ENCODE assay signal across 15 cellular contexts in genomic region chr13:108346376-108346775, GRCh38.
DNase-seq lines count a peak whose midpoint lies in the region; ATAC-seq and TF ChIP-seq lines count a peak whose summit lies in the region.
"Had no signal": no experiment of that assay in that cellular context is flagged by ENCODE, and none has a peak within 500 bp of the region (broad histone marks: within the 10 kb centered on the region; RNA-seq: fewer than 3 reads in every experiment).

No MANE protein-coding gene starts in this region.

- H4K5ac ChIP-seq in H9 (ENCODE audit: insufficient read length, low read depth, low read length), result no peak overlapping the region

- no peaks in the 10 kb centered on the region for H3K9me3 Mint-ChIP-seq in activated CD4-positive, alpha-beta T cell treated with anti-CD3 and anti-CD28 coated beads for 36 hours (ENCODE audit: low read depth)
- no peaks in the 10 kb centered on the region for H3K9me3 Mint-ChIP-seq in activated CD4-positive, alpha-beta T cell treated with anti-CD3 and anti-CD28 coated beads, Interleukin-2, amount 10 ng/mL, durations not matched to agents 7 days and 5 days
- no peaks in the 10 kb centered on the region for H3K9me3 Mint-ChIP-seq in H9
- H3K9me3 Mint-ChIP-seq: CD8-positive, alpha-beta T cell had no signal

- no peaks in the 10 kb centered on the region for H3K79me2 ChIP-seq in H9 (ENCODE audit: insufficient read depth, low read length)
- H3K79me2 ChIP-seq in hepatocyte, result no peaks in the 10 kb centered on the region

- H3K9me3 ChIP-seq in H9 (ENCODE audit: control insufficient read depth, low read depth, low read length) (no peaks in the 10 kb centered on the region), hepatocyte (ENCODE audit: low read depth) (no peaks in the 10 kb centered on the region)
- H3K9me3 ChIP-seq: SJSA1, upper lobe of right lung had no signal

- H3K14ac ChIP-seq in H9 (ENCODE audit: insufficient read depth, low read length), result no peak overlapping the region

- no peak overlapping the region for H3T11ph ChIP-seq in H9 (ENCODE audit: low read length)

- no peaks in the 10 kb centered on the region for H3K36me3 ChIP-seq in hepatocyte (replicated peaks; ENCODE audit: insufficient read depth, low read depth)
- H3K36me3 ChIP-seq: brain microvascular endothelial cell, SJSA1, upper lobe of right lung had no signal

- no peak overlapping the region for H2BK20ac ChIP-seq in H9 (ENCODE audit: low read depth, low read length, poor library complexity, severe bottlenecking)

- H3K23ac ChIP-seq in H9 (ENCODE audit: insufficient read length, low read depth, low read length), result no peak overlapping the region

- no peak overlapping the region for H3K56ac ChIP-seq in H9 (ENCODE audit: insufficient read length, low read depth, low read length)

- no peak overlapping the region for H4K8ac ChIP-seq in H9 (replicated peaks; ENCODE audit: insufficient read length, low read depth, low read length)

- H3K27ac Mint-ChIP-seq in activated CD4-positive, alpha-beta T cell treated with anti-CD3 and anti-CD28 coated beads for 36 hours, result no peak overlapping the region
- H3K27ac Mint-ChIP-seq in activated CD4-positive, alpha-beta T cell treated with anti-CD3 and anti-CD28 coated beads, Interleukin-2, amount 10 ng/mL, durations not matched to agents 7 days and 5 days, result no peak overlapping the region
- no peak overlapping the region for H3K27ac Mint-ChIP-seq in H9
- H3K27ac Mint-ChIP-seq: CD8-positive, alpha-beta T cell had no signal

- no peak overlapping the region for H2BK5ac ChIP-seq in H9 (ENCODE audit: insufficient read length, low read length)

- TF ChIP-seq CTCF in H9 (conservative IDR thresholded peaks at IDR 0.05) (no peak), hepatocyte (IDR thresholded peaks at IDR 0.05; ENCODE audit: poor library complexity) (no peak), omental fat pad (IDR thresholded peaks at IDR 0.05) (no peak)

- H3K27me3 ChIP-seq in H9 (ENCODE audit: insufficient read depth, low read length) (no peaks in the 10 kb centered on the region), hepatocyte (no peaks in the 10 kb centered on the region)
- H3K27me3 ChIP-seq: brain microvascular endothelial cell, upper lobe of right lung had no signal

- H3K4ac ChIP-seq in H9 (ENCODE audit: low read depth, low read length), result no peak overlapping the region

- H4K20me1 ChIP-seq in H9 (ENCODE audit: control insufficient read depth, insufficient read depth, insufficient read length) (no peaks in the 10 kb centered on the region), hepatocyte (ENCODE audit: insufficient read depth, poor library complexity, severe bottlenecking) (no peaks in the 10 kb centered on the region)

- no peaks in the 10 kb centered on the region for H3K27me3 Mint-ChIP-seq in activated CD4-positive, alpha-beta T cell treated with anti-CD3 and anti-CD28 coated beads for 36 hours
- H3K27me3 Mint-ChIP-seq in activated CD4-positive, alpha-beta T cell treated with anti-CD3 and anti-CD28 coated beads, Interleukin-2, amount 10 ng/mL, durations not matched to agents 7 days and 5 days, result no peaks in the 10 kb centered on the region
- peaks cover 2% of the 10 kb centered on the region; the same call in 1 of the 2 replicates for H3K27me3 Mint-ChIP-seq in H9 (ENCODE audit: low read depth)

- H2BK120ac ChIP-seq in H9 (ENCODE audit: low read depth, low read length, poor library complexity, severe bottlenecking), result no peak overlapping the region

- no peaks in the 10 kb centered on the region for H3K36me3 Mint-ChIP-seq in activated CD4-positive, alpha-beta T cell treated with anti-CD3 and anti-CD28 coated beads for 36 hours (ENCODE audit: low read depth)
- H3K36me3 Mint-ChIP-seq in activated CD4-positive, alpha-beta T cell treated with anti-CD3 and anti-CD28 coated beads, Interleukin-2, amount 10 ng/mL, durations not matched to agents 7 days and 5 days (ENCODE audit: low read depth), result no peaks in the 10 kb centered on the region
- no peaks in the 10 kb centered on the region for H3K36me3 Mint-ChIP-seq in H9 (ENCODE audit: insufficient read depth in 1 of 3, low read depth in 3 of 3)
- H3K36me3 Mint-ChIP-seq: CD8-positive, alpha-beta T cell had no signal

- CTCF ChIA-PET in activated CD4-positive, alpha-beta T cell treated with anti-CD3 and anti-CD28 coated beads for 36 hours (lab: Charles Lee), result no interaction called here
- CTCF ChIA-PET in activated CD4-positive, alpha-beta T cell treated with anti-CD3 and anti-CD28 coated beads, Interleukin-2, amount 10 ng/mL, durations not matched to agents 7 days and 5 days (lab: Charles Lee), result no interaction called here

- ATAC-seq in activated CD4-positive, alpha-beta T cell treated with anti-CD3 and anti-CD28 coated beads for 36 hours, result peak; percentile 44
- no peak for ATAC-seq in GM18907 (IDR thresholded peaks at IDR 0.05; ENCODE audit: unreplicated experiment)
- ATAC-seq in omental fat pad (ENCODE audit: low FRiP score), result no peak
- ATAC-seq: CD8-positive, alpha-beta T cell; stimulated activated naive CD8-positive, alpha-beta T cell treated with anti-CD3 and anti-CD28 coated beads, Interleukin-15, Interleukin-2, amounts not matched to agents 100 U/mL and 50 U/mL, for 24 hours; upper lobe of right lung had no signal

- no peaks in the 10 kb centered on the region for H3K79me1 ChIP-seq in H9 (ENCODE audit: insufficient read depth, low read depth, low read length, poor library complexity, severe bottlenecking)

- H3K4me2 ChIP-seq in H9 (ENCODE audit: insufficient read depth, insufficient read length, low read length) (no peak overlapping the region), hepatocyte (no peak overlapping the region)

- H2AK5ac ChIP-seq in H9 (ENCODE audit: insufficient read length, low read length), result no peak overlapping the region

- H3K4me3 ChIP-seq in hepatocyte, result no peak overlapping the region
- H3K4me3 ChIP-seq: SJSA1, upper lobe of right lung had no signal

- WGBS in H9 (ENCODE audit: extremely low coverage, insufficient read length, low lambda C conversion rate), result no CpG with 5 or more reads among the region's 8 CpGs
- 53% methylated on average over 8 of the region's 8 CpGs for WGBS in hepatocyte (ENCODE audit: low lambda C conversion rate, missing lambda C conversion rate)

- H3K9ac ChIP-seq in H9 (ENCODE audit: extremely low read depth, insufficient read length, low read length), result no peak overlapping the region

- peaks cover 13% of the 10 kb centered on the region for H3K4me1 Mint-ChIP-seq in activated CD4-positive, alpha-beta T cell treated with anti-CD3 and anti-CD28 coated beads for 36 hours
- H3K4me1 Mint-ChIP-seq in activated CD4-positive, alpha-beta T cell treated with anti-CD3 and anti-CD28 coated beads, Interleukin-2, amount 10 ng/mL, durations not matched to agents 7 days and 5 days, result peaks cover 19% of the 10 kb centered on the region
- H3K4me1 Mint-ChIP-seq in H9, result peaks cover 7% of the 10 kb centered on the region in 2 experiments; a peak in 3 of 4 replicates

- no peaks in the 10 kb centered on the region for H3K9me2 ChIP-seq in hepatocyte (replicated peaks; ENCODE audit: insufficient read depth)

- no peak overlapping the region for H2BK15ac ChIP-seq in H9 (ENCODE audit: low read depth, low read length)

- H3K4me1 ChIP-seq in H9 (ENCODE audit: insufficient read depth, low read length) (no peaks in the 10 kb centered on the region), hepatocyte (ENCODE audit: insufficient read depth) (no peaks in the 10 kb centered on the region)
- H3K4me1 ChIP-seq: SJSA1, upper lobe of right lung had no signal

- H3K4me3 Mint-ChIP-seq in activated CD4-positive, alpha-beta T cell treated with anti-CD3 and anti-CD28 coated beads for 36 hours, result no peak overlapping the region
- H3K4me3 Mint-ChIP-seq in activated CD4-positive, alpha-beta T cell treated with anti-CD3 and anti-CD28 coated beads, Interleukin-2, amount 10 ng/mL, durations not matched to agents 7 days and 5 days, result no peak overlapping the region
- H3K4me3 Mint-ChIP-seq in H9, result no peak overlapping the region
- H3K4me3 Mint-ChIP-seq: CD8-positive, alpha-beta T cell had no signal

- H3K23me2 ChIP-seq in H9 (ENCODE audit: insufficient read length, low read depth, low read length, poor library complexity, severe bottlenecking), result no peaks in the 10 kb centered on the region

- H4K91ac ChIP-seq in H9 (ENCODE audit: insufficient read length, low read depth, low read length), result no peak overlapping the region

- H2BK12ac ChIP-seq in H9 (ENCODE audit: insufficient read length, low read depth, low read length), result no peak overlapping the region

- peak; percentile 27 for DNase-seq in activated CD4-positive, alpha-beta T cell treated with anti-CD3 and anti-CD28 coated beads for 36 hours
- DNase-seq in activated CD4-positive, alpha-beta T cell treated with anti-CD3 and anti-CD28 coated beads, Interleukin-2, amount 10 ng/mL, durations not matched to agents 7 days and 5 days, result no peak
- DNase-seq in H9 (peak; percentile 31), hepatocyte (ENCODE audit: low spot score) (peak; percentile 44), kidney tubule cell (ENCODE audit: low spot score) (no peak), omental fat pad (ENCODE audit: low spot score) (no peak)
- DNase-seq in activated T-cell treated with anti-CD3 and anti-CD28 coated beads, Interleukin-2, amount 50 U/mL, for 1 hour, result peak; percentile 23
- DNase-seq: brain microvascular endothelial cell; Kasumi-1; OCI-M1; stimulated activated naive CD8-positive, alpha-beta T cell treated with anti-CD3 and anti-CD28 coated beads, Interleukin-15, Interleukin-2, amounts not matched to agents 100 U/mL and 50 U/mL, for 24 hours; upper lobe of right lung had no signal

- no peak overlapping the region for H3K18ac ChIP-seq in H9 (ENCODE audit: insufficient read length, low read depth, low read length)

- H2AFZ ChIP-seq in H9 (ENCODE audit: low read length) (no peak overlapping the region), hepatocyte (no peak overlapping the region)

- H3K27ac ChIP-seq in H9 (ENCODE audit: insufficient read length, low read depth, low read length) (no peak overlapping the region), hepatocyte (no peak overlapping the region)
- H3K27ac ChIP-seq: brain microvascular endothelial cell, SJSA1, upper lobe of right lung had no signal

- intact Hi-C loops in activated CD4-positive, alpha-beta T cell treated with anti-CD3 and anti-CD28 coated beads for 36 hours (cut with DNase I, micrococcal nuclease), result no loop called here

- POLR2A ChIA-PET in activated CD4-positive, alpha-beta T cell treated with anti-CD3 and anti-CD28 coated beads for 36 hours (lab: Charles Lee), result no interaction called here
- POLR2A ChIA-PET in activated CD4-positive, alpha-beta T cell treated with anti-CD3 and anti-CD28 coated beads, Interleukin-2, amount 10 ng/mL, durations not matched to agents 7 days and 5 days (lab: Charles Lee), result no interaction called here

Comparison
In these comparisons a context has a peak if more than half of its experiments do, and no peak if none do; other contexts are left out.
1. DNase-seq: peak in activated CD4-positive, alpha-beta T cell treated with anti-CD3 and anti-CD28 coated beads for 36 hours (single experiment), H9 (single experiment), activated T-cell treated with anti-CD3 and anti-CD28 coated beads, Interleukin-2, amount 50 U/mL, for 1 hour (single experiment) and hepatocyte (single experiment); none in activated CD4-positive, alpha-beta T cell treated with anti-CD3 and anti-CD28 coated beads, Interleukin-2, amount 10 ng/mL, durations not matched to agents 7 days and 5 days (single experiment), kidney tubule cell (single experiment) and omental fat pad (single experiment).